In genomic region chr1:241286486-241286885, GRCh38 we compare ENCODE assay signal across 25 cellular contexts.
"Had no signal": no experiment of that assay in that cellular context is flagged by ENCODE, and none has a peak within 500 bp of the region (broad histone marks: within the 10 kb centered on the region; RNA-seq: fewer than 3 reads in every experiment).

No MANE protein-coding gene starts in this region.

- ATAC-seq: left colon; left lung; lower lobe of right lung; naive thymus-derived CD8-positive, alpha-beta T cell; pancreas; right cardiac atrium; sciatic nerve; stimulated activated naive B cell treated with anti-CD40 and anti-IgM and Interleukin-4, amounts not matched to agents 10 μg/mL and 1 μg/mL and 100 μg/mL, for 72 hours; stimulated activated naive CD8-positive, alpha-beta T cell treated with anti-CD3 and anti-CD28 coated beads, Interleukin-15, Interleukin-2, amounts not matched to agents 100 U/mL and 50 U/mL, for 24 hours had no signal

- DNase-seq: immature natural killer cell; kidney; left colon; left lung; lower lobe of right lung; mammary epithelial cell; mesenchymal stem cell; naive thymus-derived CD8-positive, alpha-beta T cell; nucleus accumbens; pancreas; posterior cingulate gyrus; retina; right cardiac atrium; stimulated activated CD4-positive, alpha-beta T cell treated with anti-CD3 and anti-CD28 coated beads, Interleukin-12 subunit alpha, Interleukin-12 subunit beta, amount 100 ng/mL, for 4 hours; stimulated activated CD4-positive, alpha-beta T cell treated with anti-CD3 and anti-CD28 coated beads, Interleukin-15, amount 100 ng/mL, for 24 hours; stimulated activated CD4-positive, alpha-beta T cell treated with anti-CD3 and anti-CD28 coated beads, Interleukin-2, amount 100 ng/mL, for 24 hours; stimulated activated CD4-positive, alpha-beta T cell treated with anti-CD3 and anti-CD28 coated beads, Interleukin-4, amount 100 ng/mL, for 1 hour; stimulated activated naive B cell treated with anti-CD40 and anti-IgM and Interleukin-4, amounts not matched to agents 10 μg/mL and 1 μg/mL and 100 μg/mL, for 72 hours; stimulated activated naive CD8-positive, alpha-beta T cell treated with anti-CD3 and anti-CD28 coated beads, Interleukin-15, Interleukin-2, amounts not matched to agents 100 U/mL and 50 U/mL, for 24 hours; stomach; testis; thyroid gland; transverse colon; upper lobe of left lung had no signal
